8 cellular contexts compared by ENCODE assay signal in genomic region chr15:74423443-74424257, GRCh38. TPM values are rescaled to one million over a fixed set of nuclear protein-coding genes. Genes with fewer than 3 reads are reported as not detected.
DNase-seq lines count a peak whose midpoint lies in the region; ATAC-seq and TF ChIP-seq lines count a peak whose summit lies in the region.
"Had no signal": no experiment of that assay in that cellular context is flagged by ENCODE, and none has a peak within 500 bp of the region (broad histone marks: within the 10 kb centered on the region; RNA-seq: fewer than 3 reads in every experiment).

No MANE protein-coding gene starts in this region.

- DNase-seq in GM12865 (ENCODE audit: low read depth) = no peak
- DNase-seq in M059J (ENCODE audit: low read depth) = peak; percentile 42
- DNase-seq in mammary epithelial cell = peak; percentile 89
- DNase-seq in immature natural killer cell = no peak
- DNase-seq: heart right ventricle had no signal

- H3K4me2 ChIP-seq in mammary epithelial cell (ENCODE audit: insufficient read depth, low read depth, low read length) (peak overlapping the region; percentile 34), parathyroid adenoma (ENCODE audit: low read length) (no peak overlapping the region)

- H3K27ac ChIP-seq in mammary epithelial cell (ENCODE audit: insufficient read depth, low read depth, low read length) = peak overlapping the region; percentile 87
- peak overlapping the region; percentile 85 for H3K27ac ChIP-seq in parathyroid adenoma

- H4K20me1 ChIP-seq in mammary epithelial cell (ENCODE audit: insufficient read depth, low read length) = no peaks in the 10 kb centered on the region

- no peaks in the 10 kb centered on the region for H3K27me3 ChIP-seq in mammary epithelial cell (ENCODE audit: insufficient read depth, low read length)
- H3K27me3 ChIP-seq in parathyroid adenoma (ENCODE audit: control insufficient read depth, insufficient read depth, low read length) = no peaks in the 10 kb centered on the region
- H3K27me3 ChIP-seq: heart right ventricle had no signal

- H3K4me3 Mint-ChIP-seq in immature natural killer cell = no peak overlapping the region

- in situ Hi-C loops in mammary epithelial cell (cut with MboI; ENCODE audit: low sequenced_read_pairs in 2 of 2) = no loop called here

- H3K4me1 ChIP-seq in mammary epithelial cell (ENCODE audit: insufficient read depth, low read length) (peaks cover 64% of the 10 kb centered on the region), parathyroid adenoma (peaks cover 44% of the 10 kb centered on the region)

- peak overlapping the region; percentile 44 for H3K9ac ChIP-seq in mammary epithelial cell (ENCODE audit: insufficient read depth, low read length)
- H3K9ac ChIP-seq in parathyroid adenoma = no peak overlapping the region

- H3K4me3 ChIP-seq in GM12865 (ENCODE audit: low read depth, low read length) (peak overlapping the region; percentile 12), mammary epithelial cell (replicated peaks in 1 of 3; ENCODE audit: insufficient read depth in 1 of 3, low read depth in 2 of 3, low read length in 3 of 3) (no peak overlapping the region), parathyroid adenoma (ENCODE audit: low read depth, low read length) (no peak overlapping the region)
- H3K4me3 ChIP-seq: heart right ventricle had no signal

- 45% methylated on average over 8 of the region's 9 CpGs for WGBS in mammary epithelial cell (ENCODE audit: low coverage, missing lambda C conversion rate)

- H3K36me3 ChIP-seq in mammary epithelial cell (ENCODE audit: insufficient read depth, low read length) = no peaks in the 10 kb centered on the region
- H3K36me3 ChIP-seq in parathyroid adenoma (ENCODE audit: control insufficient read depth, insufficient read depth, low read length) = no peaks in the 10 kb centered on the region
- H3K36me3 ChIP-seq: heart right ventricle had no signal

- intact Hi-C loops in mammary epithelial cell (cut with micrococcal nuclease) = loop anchor here (1.0 to 2.0 kb wide), 4 partner anchors 9 to 38 kb away; no protein-coding TSS in a partner anchor

- H3K9me3 Mint-ChIP-seq in immature natural killer cell = no peaks in the 10 kb centered on the region

- TF ChIP-seq CTCF in GM12865 (IDR thresholded peaks at IDR 0.05; ENCODE audit: insufficient read depth, low read depth, low read length, missing control alignments) (no peak), mammary epithelial cell (conservative IDR thresholded peaks at IDR 0.05 in 1 of 2, IDR thresholded peaks at IDR 0.05 in 1 of 2; ENCODE audit: extremely low read depth in 1 of 2, insufficient read depth in 1 of 2, low read depth in 1 of 2, low read length in 2 of 2) (peak in 1 of 2 donors; percentile 4), parathyroid adenoma (IDR thresholded peaks at IDR 0.05) (no peak)

- peaks cover 94% of the 10 kb centered on the region for H3K79me2 ChIP-seq in mammary epithelial cell (ENCODE audit: insufficient read depth, low read length)
- peaks cover 6% of the 10 kb centered on the region for H3K79me2 ChIP-seq in parathyroid adenoma

- ATAC-seq in GM18519 (IDR thresholded peaks at IDR 0.05; ENCODE audit: low FRiP score, unreplicated experiment) (no peak), GM19351 (IDR thresholded peaks at IDR 0.05; ENCODE audit: unreplicated experiment) (no peak)

- H3K4me1 Mint-ChIP-seq in immature natural killer cell = peaks cover 23 to 35% of the 10 kb centered on the region in 2 donors

- peaks cover 0 to 2% (median 2%) of the 10 kb centered on the region in 3 donors for H3K27me3 Mint-ChIP-seq in immature natural killer cell (ENCODE audit: low read depth in 3 of 3)

- H2AFZ ChIP-seq in mammary epithelial cell (ENCODE audit: low read depth, low read length) (no peak overlapping the region), parathyroid adenoma (no peak overlapping the region)

- BruUV-seq in mammary epithelial cell (replicated peaks; lab: Mats Ljungman, UMichigan) = TSS peak; percentile 85

- CTCF ChIA-PET in mammary epithelial cell (lab: Charles Lee; ENCODE audit: low non-redundant PET) = no interaction called here

- peak overlapping the region in 3 of 6 donors; percentile 30 to 79 (median 61) for H3K27ac Mint-ChIP-seq in immature natural killer cell

- H3K9me3 ChIP-seq in mammary epithelial cell (replicated peaks; ENCODE audit: insufficient read depth, low read length) = no peaks in the 10 kb centered on the region
- no peaks in the 10 kb centered on the region for H3K9me3 ChIP-seq in parathyroid adenoma (ENCODE audit: control insufficient read depth, low read length)
- H3K9me3 ChIP-seq: heart right ventricle had no signal

- dilution Hi-C loops in mammary epithelial cell (cut with HindIII; ENCODE audit: low sequenced_read_pairs) = no loop called here

- peaks cover 0 to 4% (median 3%) of the 10 kb centered on the region in 3 donors for H3K36me3 Mint-ChIP-seq in immature natural killer cell

RNA-seq across cellular contexts. Expression of gene SEMA7A, which starts 10.1 kb away (rescaled TPM):
- 21.4 and 37.5 TPM in 2 replicates for total RNA-seq in M059J (2014; rRNA removed; shearing (Covaris generic))
- total RNA-seq in mammary epithelial cell = 10 to 100 TPM in 1 of 2 donors, 1 to 10 TPM in 1; 4.2 to 17.5 TPM
- polyA plus RNA-seq in mammary epithelial cell (10.0 TPM), immature natural killer cell (1 to 10 TPM in 1 of 3 donors, under 1 TPM in 1, not detected in 1; 0.90 to 3.7 TPM)
- 10.5 TPM for polyA minus RNA-seq in mammary epithelial cell

RNA-seq across cellular contexts. Expression of gene UBL7, which starts 37.3 kb away (rescaled TPM):
- total RNA-seq in M059J (2014; rRNA removed; shearing (Covaris generic)) = 71.6 and 80.9 TPM in 2 replicates
- 10 to 100 TPM; 36.4 to 41.7 TPM for total RNA-seq in mammary epithelial cell
- polyA plus RNA-seq in mammary epithelial cell (42.9 TPM), immature natural killer cell (100 to 1,000 TPM; 110 to 163 (median 128) TPM)
- 43.0 TPM for polyA minus RNA-seq in mammary epithelial cell

RNA-seq across cellular contexts. Expression of gene CYP11A1, which starts 56.2 kb away (rescaled TPM):
- 0.07 and 0.10 TPM in 2 replicates for total RNA-seq in M059J (2014; rRNA removed; shearing (Covaris generic))
- 1 to 10 TPM in 1 of 2 donors, not detected in 1; 2.3 TPM for total RNA-seq in mammary epithelial cell
- polyA plus RNA-seq in mammary epithelial cell (not detected), immature natural killer cell (not detected)
- polyA minus RNA-seq in mammary epithelial cell = not detected

Comparison
In these comparisons a context has a peak if more than half of its experiments do, and no peak if none do; other contexts are left out.
1. DNase-seq: peak in M059J (single experiment) and mammary epithelial cell (single experiment); none in GM12865 (single experiment) and immature natural killer cell (0 of 3).